23 cellular contexts compared by ENCODE assay signal in the genomic region with DNA sequence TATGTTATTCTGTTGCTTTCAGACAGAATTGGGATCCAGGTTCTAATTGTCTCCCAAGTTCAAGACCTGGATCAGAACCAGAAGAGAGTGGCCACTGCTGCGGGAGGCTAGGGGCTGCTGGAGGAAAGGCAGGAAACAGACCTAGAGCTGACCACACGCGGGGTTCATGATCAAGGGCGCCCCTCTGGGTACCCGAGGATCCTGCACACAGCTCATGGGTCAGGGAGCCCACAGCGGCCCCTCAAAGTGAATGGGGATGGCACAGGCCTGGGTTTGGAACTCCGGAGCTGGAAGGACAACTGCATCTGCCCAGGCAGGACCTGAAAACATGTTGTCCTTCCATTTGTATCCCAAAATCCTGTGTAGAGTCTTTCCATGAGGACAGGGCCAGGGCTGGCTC.
DNase-seq lines count a peak whose midpoint lies in the region; ATAC-seq and TF ChIP-seq lines count a peak whose summit lies in the region.
"Had no signal": no experiment of that assay in that cellular context is flagged by ENCODE, and none has a peak within 500 bp of the region (broad histone marks: within the 10 kb centered on the region; RNA-seq: fewer than 3 reads in every experiment).

No MANE protein-coding gene starts in this region.

- TF ChIP-seq CTCF in mammary epithelial cell (conservative IDR thresholded peaks at IDR 0.05 in 1 of 2, IDR thresholded peaks at IDR 0.05 in 1 of 2; ENCODE audit: extremely low read depth in 1 of 2, insufficient read depth in 1 of 2, low read depth in 1 of 2, low read length in 2 of 2) (no peak), uterus (IDR thresholded peaks at IDR 0.05) (no peak)

- H3K4me1 ChIP-seq in BLaER1, result peaks cover 9% of the 10 kb centered on the region
- H3K4me1 ChIP-seq in mammary epithelial cell (ENCODE audit: insufficient read depth, low read length), result no peaks in the 10 kb centered on the region
- H3K4me1 ChIP-seq in uterus, result no peaks in the 10 kb centered on the region

- no peak overlapping the region for H3K4me3 ChIP-seq in BLaER1
- no peak overlapping the region for H3K4me3 ChIP-seq in mammary epithelial cell (replicated peaks in 1 of 3; ENCODE audit: insufficient read depth in 1 of 3, low read depth in 2 of 3, low read length in 3 of 3)
- H3K4me3 ChIP-seq in uterus, result no peak overlapping the region
- H3K4me3 ChIP-seq: GM23248 had no signal

- H4K20me1 ChIP-seq in BLaER1 (no peaks in the 10 kb centered on the region), mammary epithelial cell (ENCODE audit: insufficient read depth, low read length) (no peaks in the 10 kb centered on the region)

- no TSS peak for BruUV-seq in mammary epithelial cell (replicated peaks; lab: Mats Ljungman, UMichigan)

- TF ChIP-seq POLR2A in uterus (IDR thresholded peaks at IDR 0.05), result no peak

- in situ Hi-C loops in mammary epithelial cell (cut with MboI; ENCODE audit: low sequenced_read_pairs in 2 of 2), result no loop called here

- DNase-seq in mammary epithelial cell (no peak), sciatic nerve (ENCODE audit: low spot score) (no peak), uterus (no peak), HUDEP-2 (lab: John Stamatoyannopoulos, UW; ENCODE audit: unreplicated experiment in 76 of 76) (no peak)
- no peak for DNase-seq in stimulated activated naive B cell treated with anti-CD40 and anti-IgM and Interleukin-4, amounts not matched to agents 10 μg/mL and 1 μg/mL and 100 μg/mL, for 72 hours
- DNase-seq: CD4-positive, CD25-positive, alpha-beta regulatory T cell; DMS153; DND-41; GM23248; HCEC 1CT; NCI-H1048; NCI-H1417; NCI-H1694; NCI-H2029 treated with DMSO at 0.1 percent for 48 hours; NCI-H446 treated with DMSO at 0.1 percent for 48 hours; NCI-H526; SHP77 had no signal

- CTCF ChIA-PET in mammary epithelial cell (lab: Charles Lee; ENCODE audit: low non-redundant PET), result no interaction called here

- H3K79me2 ChIP-seq in mammary epithelial cell (ENCODE audit: insufficient read depth, low read length), result no peaks in the 10 kb centered on the region

- H3K4me1 Mint-ChIP-seq in stimulated activated naive B cell treated with anti-CD40 and anti-IgM and Interleukin-4, amounts not matched to agents 10 μg/mL and 1 μg/mL and 100 μg/mL, for 72 hours, result no peaks in the 10 kb centered on the region
- H3K4me1 Mint-ChIP-seq: CD4-positive, CD25-positive, alpha-beta regulatory T cell; IgD-negative memory B cell had no signal

- dilution Hi-C loops in mammary epithelial cell (cut with HindIII; ENCODE audit: low sequenced_read_pairs), result loop anchor here (5.0 kb wide), 1 partner anchor 85 kb away; no protein-coding TSS in a partner anchor

- H3K27ac ChIP-seq in BLaER1 (no peak overlapping the region), mammary epithelial cell (ENCODE audit: insufficient read depth, low read depth, low read length) (no peak overlapping the region), uterus (peak overlapping the region; percentile 48 to 50)
- H3K27ac ChIP-seq: GM23248, KMS-11, RWPE1 had no signal

- H3K9me3 Mint-ChIP-seq in stimulated activated naive B cell treated with anti-CD40 and anti-IgM and Interleukin-4, amounts not matched to agents 10 μg/mL and 1 μg/mL and 100 μg/mL, for 72 hours, result peaks cover 2 to 4% of the 10 kb centered on the region in 2 donors

- H3K36me3 ChIP-seq in BLaER1 (no peaks in the 10 kb centered on the region), mammary epithelial cell (ENCODE audit: insufficient read depth, low read length) (no peaks in the 10 kb centered on the region), uterus (no peaks in the 10 kb centered on the region)

- H3K36me3 Mint-ChIP-seq in stimulated activated naive B cell treated with anti-CD40 and anti-IgM and Interleukin-4, amounts not matched to agents 10 μg/mL and 1 μg/mL and 100 μg/mL, for 72 hours, result peaks cover 8 to 17% of the 10 kb centered on the region in 2 donors

- 80% methylated on average over 7 of the region's 7 CpGs for WGBS in mammary epithelial cell (ENCODE audit: low coverage, missing lambda C conversion rate)

- H3K27me3 ChIP-seq in BLaER1 (no peaks in the 10 kb centered on the region), mammary epithelial cell (ENCODE audit: insufficient read depth, low read length) (peaks cover 2% of the 10 kb centered on the region), uterus (no peaks in the 10 kb centered on the region)

- no peak overlapping the region for H3K4me3 Mint-ChIP-seq in stimulated activated naive B cell treated with anti-CD40 and anti-IgM and Interleukin-4, amounts not matched to agents 10 μg/mL and 1 μg/mL and 100 μg/mL, for 72 hours
- H3K4me3 Mint-ChIP-seq: CD4-positive, CD25-positive, alpha-beta regulatory T cell; IgD-negative memory B cell had no signal

- no peaks in the 10 kb centered on the region for H3K9me3 ChIP-seq in BLaER1
- H3K9me3 ChIP-seq in mammary epithelial cell (replicated peaks; ENCODE audit: insufficient read depth, low read length), result no peaks in the 10 kb centered on the region
- H3K9me3 ChIP-seq in uterus, result no peaks in the 10 kb centered on the region

- no peak overlapping the region for H3K27ac Mint-ChIP-seq in stimulated activated naive B cell treated with anti-CD40 and anti-IgM and Interleukin-4, amounts not matched to agents 10 μg/mL and 1 μg/mL and 100 μg/mL, for 72 hours
- H3K27ac Mint-ChIP-seq: CD4-positive, CD25-positive, alpha-beta regulatory T cell; IgD-negative memory B cell had no signal

- H3K4me2 ChIP-seq in BLaER1 (peak overlapping the region; percentile 29; the same call in 1 of the 2 replicates), mammary epithelial cell (ENCODE audit: insufficient read depth, low read depth, low read length) (no peak overlapping the region)
- H3K4me2 ChIP-seq: KMS-11 had no signal

- peak; percentile 23 for ATAC-seq in sciatic nerve
- ATAC-seq in GM19351 (IDR thresholded peaks at IDR 0.05; ENCODE audit: unreplicated experiment), result no peak
- no peak for ATAC-seq in stimulated activated naive B cell treated with anti-CD40 and anti-IgM and Interleukin-4, amounts not matched to agents 10 μg/mL and 1 μg/mL and 100 μg/mL, for 72 hours (replicated peaks)
- ATAC-seq: Panc1 had no signal

- intact Hi-C loops in mammary epithelial cell (cut with micrococcal nuclease) (no loop called here), sciatic nerve (cut with DNase I) (no loop called here), uterus (cut with DNase I; ENCODE audit: low total_unique reads) (no loop called here)

- H3K27me3 Mint-ChIP-seq in stimulated activated naive B cell treated with anti-CD40 and anti-IgM and Interleukin-4, amounts not matched to agents 10 μg/mL and 1 μg/mL and 100 μg/mL, for 72 hours, result no peaks in the 10 kb centered on the region

- H3K9ac ChIP-seq in BLaER1 (no peak overlapping the region), mammary epithelial cell (ENCODE audit: insufficient read depth, low read length) (no peak overlapping the region)
- H3K9ac ChIP-seq: GM23248, KMS-11 had no signal

- peak overlapping the region; percentile 17 for H2AFZ ChIP-seq in mammary epithelial cell (ENCODE audit: low read depth, low read length)
- H2AFZ ChIP-seq: GM23248 had no signal

Comparison
In these comparisons a context has a peak if more than half of its experiments do, and no peak if none do; other contexts are left out.
1. H3K27ac ChIP-seq: peak in uterus (2 of 2); none in BLaER1 (single experiment) and mammary epithelial cell (single experiment).